In genomic region chr15:30671309-30671708, GRCh38 we compare ENCODE assay signal across 31 cellular contexts.
"Had no signal": no experiment of that assay in that cellular context is flagged by ENCODE, and none has a peak within 500 bp of the region (broad histone marks: within the 10 kb centered on the region; RNA-seq: fewer than 3 reads in every experiment).

No MANE protein-coding gene starts in this region.

- H3K27ac Mint-ChIP-seq: activated B cell treated with CpG ODN at 0.5 μM for 24 hours; activated CD4-positive, alpha-beta memory T cell treated with anti-CD3 and anti-CD28 coated beads for 36 hours; activated CD8-positive, alpha-beta T cell treated with anti-CD3 and anti-CD28 coated beads for 36 hours; activated naive CD4-positive, alpha-beta T cell treated with anti-CD3 and anti-CD28 coated beads, Interleukin-2, amount 10 ng/mL, durations not matched to agents 7 days and 5 days; activated naive CD4-positive, alpha-beta T cell treated with anti-CD3 and anti-CD28 coated beads, Interleukin-2, amount 50 U/mL, for 24 hours; activated naive CD8-positive, alpha-beta T cell; activated naive CD8-positive, alpha-beta T cell treated with anti-CD3 and anti-CD28 coated beads, Interleukin-2, amount 50 U/mL, for 24 hours; activated T-cell treated with anti-CD3 and anti-CD28 coated beads, Interleukin-2, amount 50 U/mL, for 24 hours; activated T-helper 1 cell treated with anti-CD3 and anti-CD28 coated beads, Interleukin-12 subunit alpha, Interleukin-12 subunit beta, Interleukin-2, Interleukin-4 antibody, amounts not matched to agents 30 ng/mL and 10 ng/mL and 1 ng/mL, durations not matched to agents 14 hours and 24 hours and 36 hours; brain; T-cell; T-helper 2 cell treated with Interferon-gamma antibody and Interleukin-4, amounts not matched to agents 5 μg/mL and 100 μg/mL, for 36 hours had no signal

- DNase-seq: activated B cell treated with CpG ODN at 0.5 μM for 24 hours; activated CD4-positive, alpha-beta memory T cell treated with anti-CD3 and anti-CD28 coated beads for 36 hours; activated CD4-positive, alpha-beta T cell treated with anti-CD3 and anti-CD28 coated beads for 4 hours; activated CD4-positive, alpha-beta T cell treated with anti-CD3 and anti-CD28 coated beads, Interleukin-2, amount 50 U/mL, for 1 hour; activated CD4-positive, alpha-beta T cell treated with anti-CD3 and anti-CD28 coated beads, Interleukin-2, amount 50 U/mL, for 4 hours; activated CD4-positive, CD25-positive, alpha-beta regulatory T cell treated with anti-CD3 and anti-CD28 coated beads, Interleukin-2, amount 50 U/mL, for 72 hours; activated CD8-positive, alpha-beta memory T cell treated with anti-CD3 and anti-CD28 coated beads, Interleukin-2, amount 50 U/mL, for 4 hours; activated CD8-positive, alpha-beta T cell treated with anti-CD3 and anti-CD28 coated beads for 36 hours; activated effector memory CD4-positive, alpha-beta T cell treated with Interleukin-2 at 50 U/mL for 16 hours; activated gamma-delta T cell; activated naive CD4-positive, alpha-beta T cell treated with anti-CD3 and anti-CD28 coated beads, Interleukin-2, amount 10 ng/mL, durations not matched to agents 7 days and 5 days; activated naive CD4-positive, alpha-beta T cell treated with Interleukin-2 at 50 U/mL for 16 hours; activated naive CD8-positive, alpha-beta T cell treated with anti-CD3 and anti-CD28 coated beads, Interleukin-2, amount 10 ng/mL, durations not matched to agents 7 days and 5 days; activated naive CD8-positive, alpha-beta T cell treated with anti-CD3 and anti-CD28 coated beads, Interleukin-2, amount 50 U/mL, for 24 hours; activated T-cell treated with anti-CD3 and anti-CD28 coated beads, Interleukin-2, amount 50 U/mL, for 24 hours; activated T-cell treated with anti-CD3 and anti-CD28 coated beads, Interleukin-2, amount 50 U/mL, for 48 hours; amygdala; anterior cingulate cortex; caudate nucleus; cerebellar nuclear complex; colonic mucosa; T-cell; T-helper 2 cell; T-helper 9 cell had no signal

- ATAC-seq: activated CD8-positive, alpha-beta T cell treated with anti-CD3 and anti-CD28 coated beads for 36 hours; activated naive CD8-positive, alpha-beta T cell treated with anti-CD3 and anti-CD28 coated beads, Interleukin-2, amount 50 U/mL, for 24 hours; T-cell had no signal

- H3K9me3 ChIP-seq: ascending aorta, colonic mucosa had no signal

- H3K9me3 Mint-ChIP-seq: activated B cell treated with CpG ODN at 0.5 μM for 24 hours; activated CD4-positive, alpha-beta memory T cell treated with anti-CD3 and anti-CD28 coated beads for 36 hours; activated CD8-positive, alpha-beta T cell treated with anti-CD3 and anti-CD28 coated beads for 36 hours; activated naive CD4-positive, alpha-beta T cell treated with anti-CD3 and anti-CD28 coated beads, Interleukin-2, amount 10 ng/mL, durations not matched to agents 7 days and 5 days; activated naive CD4-positive, alpha-beta T cell treated with anti-CD3 and anti-CD28 coated beads, Interleukin-2, amount 50 U/mL, for 24 hours; activated naive CD8-positive, alpha-beta T cell treated with anti-CD3 and anti-CD28 coated beads, Interleukin-2, amount 10 ng/mL, durations not matched to agents 7 days and 5 days; activated naive CD8-positive, alpha-beta T cell treated with anti-CD3 and anti-CD28 coated beads, Interleukin-2, amount 50 U/mL, for 24 hours; activated T-cell treated with anti-CD3 and anti-CD28 coated beads, Interleukin-2, amount 50 U/mL, for 24 hours; activated T-helper 1 cell treated with anti-CD3 and anti-CD28 coated beads, Interleukin-12 subunit alpha, Interleukin-12 subunit beta, Interleukin-2, Interleukin-4 antibody, amounts not matched to agents 30 ng/mL and 10 ng/mL and 1 ng/mL, durations not matched to agents 14 hours and 24 hours and 36 hours; central memory CD8-positive, alpha-beta T cell; T-cell; T-helper 2 cell treated with Interferon-gamma antibody and Interleukin-4, amounts not matched to agents 5 μg/mL and 100 μg/mL, for 36 hours had no signal

- H3K27me3 Mint-ChIP-seq: activated B cell treated with CpG ODN at 0.5 μM for 24 hours; activated CD4-positive, alpha-beta memory T cell treated with anti-CD3 and anti-CD28 coated beads for 36 hours; activated CD8-positive, alpha-beta T cell treated with anti-CD3 and anti-CD28 coated beads for 36 hours; activated naive CD4-positive, alpha-beta T cell treated with anti-CD3 and anti-CD28 coated beads, Interleukin-2, amount 10 ng/mL, durations not matched to agents 7 days and 5 days; activated naive CD4-positive, alpha-beta T cell treated with anti-CD3 and anti-CD28 coated beads, Interleukin-2, amount 50 U/mL, for 24 hours; activated naive CD8-positive, alpha-beta T cell; activated naive CD8-positive, alpha-beta T cell treated with anti-CD3 and anti-CD28 coated beads, Interleukin-2, amount 10 ng/mL, durations not matched to agents 7 days and 5 days; activated naive CD8-positive, alpha-beta T cell treated with anti-CD3 and anti-CD28 coated beads, Interleukin-2, amount 50 U/mL, for 24 hours; activated T-cell treated with anti-CD3 and anti-CD28 coated beads, Interleukin-2, amount 50 U/mL, for 24 hours; brain; central memory CD8-positive, alpha-beta T cell; T-cell had no signal

- H3K4me1 Mint-ChIP-seq: activated B cell treated with CpG ODN at 0.5 μM for 24 hours; activated naive CD4-positive, alpha-beta T cell treated with anti-CD3 and anti-CD28 coated beads, Interleukin-2, amount 10 ng/mL, durations not matched to agents 7 days and 5 days; activated naive CD4-positive, alpha-beta T cell treated with anti-CD3 and anti-CD28 coated beads, Interleukin-2, amount 50 U/mL, for 24 hours; activated naive CD8-positive, alpha-beta T cell treated with anti-CD3 and anti-CD28 coated beads, Interleukin-2, amount 50 U/mL, for 24 hours; brain; central memory CD8-positive, alpha-beta T cell; T-cell had no signal

- H3K4me3 Mint-ChIP-seq: activated B cell treated with CpG ODN at 0.5 μM for 24 hours; activated CD4-positive, alpha-beta memory T cell treated with anti-CD3 and anti-CD28 coated beads for 36 hours; activated CD8-positive, alpha-beta T cell treated with anti-CD3 and anti-CD28 coated beads for 36 hours; activated naive CD4-positive, alpha-beta T cell treated with anti-CD3 and anti-CD28 coated beads, Interleukin-2, amount 10 ng/mL, durations not matched to agents 7 days and 5 days; activated naive CD4-positive, alpha-beta T cell treated with anti-CD3 and anti-CD28 coated beads, Interleukin-2, amount 50 U/mL, for 24 hours; activated naive CD8-positive, alpha-beta T cell; activated naive CD8-positive, alpha-beta T cell treated with anti-CD3 and anti-CD28 coated beads, Interleukin-2, amount 10 ng/mL, durations not matched to agents 7 days and 5 days; activated naive CD8-positive, alpha-beta T cell treated with anti-CD3 and anti-CD28 coated beads, Interleukin-2, amount 50 U/mL, for 24 hours; activated T-cell treated with anti-CD3 and anti-CD28 coated beads, Interleukin-2, amount 50 U/mL, for 24 hours; activated T-helper 1 cell treated with anti-CD3 and anti-CD28 coated beads, Interleukin-12 subunit alpha, Interleukin-12 subunit beta, Interleukin-2, Interleukin-4 antibody, amounts not matched to agents 30 ng/mL and 10 ng/mL and 1 ng/mL, durations not matched to agents 14 hours and 24 hours and 36 hours; brain; central memory CD8-positive, alpha-beta T cell; T-cell; T-helper 2 cell treated with Interferon-gamma antibody and Interleukin-4, amounts not matched to agents 5 μg/mL and 100 μg/mL, for 36 hours had no signal
